Comparison of ENCODE assay signal across 1 cellular context in the genomic region with DNA sequence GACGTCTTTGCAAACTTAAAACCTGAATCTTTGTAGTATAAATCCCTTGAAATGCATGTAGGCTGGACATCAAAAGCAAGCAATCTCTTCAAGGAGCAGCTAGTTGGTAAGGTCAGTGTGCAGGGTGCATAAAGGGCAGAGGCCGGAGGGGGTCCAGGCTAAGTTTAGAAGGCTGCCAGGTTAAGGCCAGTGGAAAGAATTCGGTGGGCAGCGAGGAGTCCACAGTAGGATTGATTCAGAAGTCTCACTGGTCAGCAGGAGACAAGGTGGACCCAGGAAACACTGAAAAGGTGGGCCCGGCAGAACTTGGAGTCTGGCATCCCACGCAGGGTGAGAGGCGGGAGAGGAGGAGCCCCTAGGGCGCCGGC.
TF ChIP-seq lines count a peak whose summit lies in the region.

No MANE protein-coding gene starts in this region.

TF ChIP-seq in K562, 482 proteins besides CTCF, POLR2A, EP300 and RAD21:
- no peak for TF ChIP-seq ZNF445 (CRISPR knock-in tag; IDR thresholded peaks at IDR 0.05; ENCODE audit: low read depth)
- no peak for TF ChIP-seq ZSCAN29 (IDR thresholded peaks at IDR 0.05)
- TF ChIP-seq HOXB6 (CRISPR knock-in tag; IDR thresholded peaks at IDR 0.05; ENCODE audit: borderline replicate concordance): no peak
- no peak for TF ChIP-seq ATF1 (CRISPR knock-in tag; IDR thresholded peaks at IDR 0.05)
- no peak for TF ChIP-seq ATF1 (tag; IDR thresholded peaks at IDR 0.05)
- TF ChIP-seq, protein P1, sequence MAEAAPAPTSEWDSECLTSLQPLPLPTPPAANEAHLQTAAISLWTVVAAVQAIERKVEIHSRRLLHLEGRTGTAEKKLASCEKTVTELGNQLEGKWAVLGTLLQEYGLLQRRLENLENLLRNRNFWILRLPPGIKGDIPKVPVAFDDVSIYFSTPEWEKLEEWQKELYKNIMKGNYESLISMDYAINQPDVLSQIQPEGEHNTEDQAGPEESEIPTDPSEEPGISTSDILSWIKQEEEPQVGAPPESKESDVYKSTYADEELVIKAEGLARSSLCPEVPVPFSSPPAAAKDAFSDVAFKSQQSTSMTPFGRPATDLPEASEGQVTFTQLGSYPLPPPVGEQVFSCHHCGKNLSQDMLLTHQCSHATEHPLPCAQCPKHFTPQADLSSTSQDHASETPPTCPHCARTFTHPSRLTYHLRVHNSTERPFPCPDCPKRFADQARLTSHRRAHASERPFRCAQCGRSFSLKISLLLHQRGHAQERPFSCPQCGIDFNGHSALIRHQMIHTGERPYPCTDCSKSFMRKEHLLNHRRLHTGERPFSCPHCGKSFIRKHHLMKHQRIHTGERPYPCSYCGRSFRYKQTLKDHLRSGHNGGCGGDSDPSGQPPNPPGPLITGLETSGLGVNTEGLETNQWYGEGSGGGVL (CRISPR knock-in tag; IDR thresholded peaks at IDR 0.05): no peak
- TF ChIP-seq ZNF274 (IDR thresholded peaks at IDR 0.05; ENCODE audit: borderline replicate concordance, low read depth, low read length): no peak
- TF ChIP-seq, protein P2, sequence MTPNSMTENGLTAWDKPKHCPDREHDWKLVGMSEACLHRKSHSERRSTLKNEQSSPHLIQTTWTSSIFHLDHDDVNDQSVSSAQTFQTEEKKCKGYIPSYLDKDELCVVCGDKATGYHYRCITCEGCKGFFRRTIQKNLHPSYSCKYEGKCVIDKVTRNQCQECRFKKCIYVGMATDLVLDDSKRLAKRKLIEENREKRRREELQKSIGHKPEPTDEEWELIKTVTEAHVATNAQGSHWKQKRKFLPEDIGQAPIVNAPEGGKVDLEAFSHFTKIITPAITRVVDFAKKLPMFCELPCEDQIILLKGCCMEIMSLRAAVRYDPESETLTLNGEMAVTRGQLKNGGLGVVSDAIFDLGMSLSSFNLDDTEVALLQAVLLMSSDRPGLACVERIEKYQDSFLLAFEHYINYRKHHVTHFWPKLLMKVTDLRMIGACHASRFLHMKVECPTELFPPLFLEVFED (CRISPR knock-in tag; conservative IDR thresholded peaks at IDR 0.05): no peak
- peak; percentile 40; the same call in 1 of the 2 replicates for TF ChIP-seq EGR1 (conservative IDR thresholded peaks at IDR 0.05)
- 0 out of 2 replicates have a peak, but pooled peaks have one; percentile 4 for TF ChIP-seq HDAC2 (IDR thresholded peaks at IDR 0.05)
